Comparison of ENCODE assay signal across 8 cellular contexts in the genomic region with DNA sequence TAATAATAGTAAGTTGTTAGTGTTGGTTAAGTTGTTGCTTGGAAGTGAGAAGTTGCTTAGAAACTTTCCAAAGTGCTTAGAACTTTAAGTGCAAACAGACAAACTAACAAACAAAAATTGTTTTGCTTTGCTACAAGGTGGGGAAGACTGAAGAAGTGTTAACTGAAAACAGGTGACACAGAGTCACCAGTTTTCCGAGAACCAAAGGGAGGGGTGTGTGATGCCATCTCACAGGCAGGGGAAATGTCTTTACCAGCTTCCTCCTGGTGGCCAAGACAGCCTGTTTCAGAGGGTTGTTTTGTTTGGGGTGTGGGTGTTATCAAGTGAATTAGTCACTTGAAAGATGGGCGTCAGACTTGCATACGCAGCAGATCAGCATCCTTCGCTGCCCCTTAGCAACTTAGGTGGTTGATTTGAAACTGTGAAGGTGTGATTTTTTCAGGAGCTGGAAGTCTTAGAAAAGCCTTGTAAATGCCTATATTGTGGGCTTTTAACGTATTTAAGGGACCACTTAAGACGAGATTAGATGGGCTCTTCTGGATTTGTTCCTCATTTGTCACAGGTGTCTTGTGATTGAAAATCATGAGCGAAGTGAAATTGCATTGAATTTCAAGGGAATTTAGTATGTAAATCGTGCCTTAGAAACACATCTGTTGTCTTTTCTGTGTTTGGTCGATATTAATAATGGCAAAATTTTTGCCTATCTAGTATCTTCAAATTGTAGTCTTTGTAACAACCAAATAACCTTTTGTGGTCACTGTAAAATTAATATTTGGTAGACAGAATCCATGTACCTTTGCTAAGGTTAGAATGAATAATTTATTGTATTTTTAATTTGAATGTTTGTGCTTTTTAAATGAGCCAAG. TPM values are rescaled to one million over a fixed set of nuclear protein-coding genes. Genes with fewer than 3 reads are reported as not detected.
DNase-seq lines count a peak whose midpoint lies in the region; ATAC-seq and TF ChIP-seq lines count a peak whose summit lies in the region.

No MANE protein-coding gene starts in this region.

- ATAC-seq in omental fat pad (ENCODE audit: low FRiP score) (no peak), GM19452 (IDR thresholded peaks at IDR 0.05; ENCODE audit: unreplicated experiment) (no peak)

- no peak for TF ChIP-seq EP300 in ovary (IDR thresholded peaks at IDR 0.05)

- H3K9ac ChIP-seq in fibroblast of lung (ENCODE audit: insufficient read depth, low read length), result peak overlapping the region; percentile 100

- H3K4me3 ChIP-seq in GM12865 (ENCODE audit: low read depth, low read length) (peak overlapping the region; percentile 70), OCI-LY7 (ENCODE audit: low read depth, low read length, poor library complexity, severe bottlenecking) (peak overlapping the region; percentile 73), fibroblast of lung (replicated peaks in 1 of 4; ENCODE audit: control extremely low read depth in 1 of 4, insufficient read depth in 1 of 4, low read depth in 3 of 4, low read length in 4 of 4) (peak overlapping the region; percentile 78 to 90 (median 86)), ovary (peak overlapping the region; percentile 86), urinary bladder (ENCODE audit: low read depth, low read length) (peak overlapping the region; percentile 87)

- peak overlapping the region; percentile 97 for H3K27ac ChIP-seq in OCI-LY7 (ENCODE audit: low read depth, low read length, poor library complexity, severe bottlenecking)
- H3K27ac ChIP-seq in fibroblast of lung (ENCODE audit: insufficient read depth, low read length), result peak overlapping the region; percentile 100
- peak overlapping the region; percentile 96 to 97 for H3K27ac ChIP-seq in ovary
- peak overlapping the region; percentile 98 for H3K27ac ChIP-seq in urinary bladder (ENCODE audit: low read depth)

- peaks cover 2% of the 10 kb centered on the region for H3K27me3 Mint-ChIP-seq in activated T-cell treated with anti-CD3 and anti-CD28 coated beads, Interleukin-2, amount 50 U/mL, for 24 hours

- 2% methylated on average over 9 of the region's 9 CpGs for WGBS in ovary, 3 donors
- WGBS in urinary bladder, result 4% methylated on average over 9 of the region's 9 CpGs

- H3K27me3 ChIP-seq in fibroblast of lung (ENCODE audit: control insufficient read depth, insufficient read depth, low read length) (no peaks in the 10 kb centered on the region), ovary (no peaks in the 10 kb centered on the region)

- H3K4me3 Mint-ChIP-seq in activated T-cell treated with anti-CD3 and anti-CD28 coated beads, Interleukin-2, amount 50 U/mL, for 24 hours, result peak overlapping the region; percentile 100

- CTCF ChIA-PET in OCI-LY7 (lab: Charles Lee; ENCODE audit: unreplicated experiment), result no interaction called here

- H3K4me1 ChIP-seq in OCI-LY7 (ENCODE audit: insufficient read depth, low read length, poor library complexity, severe bottlenecking) (peaks cover 56% of the 10 kb centered on the region), fibroblast of lung (ENCODE audit: control insufficient read depth, extremely low read depth, insufficient read depth, low read length) (peaks cover 8% of the 10 kb centered on the region), ovary (ENCODE audit: insufficient read depth) (peaks cover 8% of the 10 kb centered on the region), urinary bladder (ENCODE audit: insufficient read depth) (no peaks in the 10 kb centered on the region)

- H3K36me3 ChIP-seq in OCI-LY7 (ENCODE audit: insufficient read depth, low read length) (peaks cover 42% of the 10 kb centered on the region), fibroblast of lung (ENCODE audit: control insufficient read depth, insufficient read depth, low read length) (peaks cover 14% of the 10 kb centered on the region), ovary (no peaks in the 10 kb centered on the region), urinary bladder (ENCODE audit: insufficient read depth) (no peaks in the 10 kb centered on the region)

- H3K9me3 ChIP-seq in OCI-LY7 (ENCODE audit: low read length) (no peaks in the 10 kb centered on the region), fibroblast of lung (ENCODE audit: control insufficient read depth, insufficient read depth, low read depth, low read length) (no peaks in the 10 kb centered on the region), ovary (no peaks in the 10 kb centered on the region)

- peak overlapping the region; percentile 100 for H3K27ac Mint-ChIP-seq in activated T-cell treated with anti-CD3 and anti-CD28 coated beads, Interleukin-2, amount 50 U/mL, for 24 hours

- H3K4me2 ChIP-seq in OCI-LY7 (ENCODE audit: low read length), result peak overlapping the region; percentile 91
- H3K4me2 ChIP-seq in fibroblast of lung (ENCODE audit: extremely low read depth, insufficient read depth, low read length), result peak overlapping the region; percentile 86

- TF ChIP-seq CTCF in GM12865 (IDR thresholded peaks at IDR 0.05; ENCODE audit: insufficient read depth, low read depth, low read length, missing control alignments) (no peak), OCI-LY7 (conservative IDR thresholded peaks at IDR 0.05; ENCODE audit: low read length) (0 out of 2 replicates have a peak, but pooled peaks have one; percentile 32), fibroblast of lung (conservative IDR thresholded peaks at IDR 0.05 in 1 of 2, IDR thresholded peaks at IDR 0.05 in 1 of 2; ENCODE audit: low read depth in 1 of 2, low read length in 2 of 2) (peak in 1 of 2 donors; percentile 1), ovary (IDR thresholded peaks at IDR 0.05) (peak in 2 of 3 donors; percentile 17 to 45), omental fat pad (IDR thresholded peaks at IDR 0.05) (no peak)

- intact Hi-C loops in OCI-LY7 (cut with micrococcal nuclease; ENCODE audit: unreplicated experiment), result loop anchor here (2.0 kb wide), 1 partner anchor 31 kb away; no protein-coding TSS in a partner anchor
- intact Hi-C loops in ovary (cut with DNase I), result no loop called here

- peaks cover 61% of the 10 kb centered on the region for H3K4me1 Mint-ChIP-seq in activated T-cell treated with anti-CD3 and anti-CD28 coated beads, Interleukin-2, amount 50 U/mL, for 24 hours (ENCODE audit: low read depth)

- peaks cover 99% of the 10 kb centered on the region for H3K79me2 ChIP-seq in OCI-LY7 (ENCODE audit: insufficient read depth, low read depth, low read length)
- H3K79me2 ChIP-seq in fibroblast of lung (ENCODE audit: control insufficient read depth, insufficient read depth, low read length), result peaks cover 88% of the 10 kb centered on the region

- BruUV-seq in OCI-LY7 (replicated peaks; lab: Mats Ljungman, UMichigan), result TSS peak; percentile 64

- H2AFZ ChIP-seq in OCI-LY7 (ENCODE audit: low read length), result no peak overlapping the region
- no peak overlapping the region for H2AFZ ChIP-seq in fibroblast of lung (ENCODE audit: low read length)

- H3K36me3 Mint-ChIP-seq in activated T-cell treated with anti-CD3 and anti-CD28 coated beads, Interleukin-2, amount 50 U/mL, for 24 hours (ENCODE audit: low read depth), result peaks cover 84% of the 10 kb centered on the region

- TF ChIP-seq POLR2A in ovary (IDR thresholded peaks at IDR 0.05), result peak; percentile 42

- peak; percentile 84 for DNase-seq in GM12865 (ENCODE audit: low read depth)
- peak; percentile 86 for DNase-seq in OCI-LY7 (ENCODE audit: low spot score)
- DNase-seq in activated T-cell treated with anti-CD3 and anti-CD28 coated beads, Interleukin-2, amount 50 U/mL, for 24 hours, result peak; percentile 75
- peak; percentile 80 to 83 for DNase-seq in fibroblast of lung (ENCODE audit: low read depth in 2 of 2)
- peak in 3 of 5 donors; percentile 37 to 57 (median 40) for DNase-seq in ovary
- DNase-seq in omental fat pad (ENCODE audit: low spot score), result no peak

- no peaks in the 10 kb centered on the region for H3K9me2 ChIP-seq in OCI-LY7 (ENCODE audit: insufficient read depth, low read length)

- POLR2A ChIA-PET in OCI-LY7 (lab: Charles Lee), result interaction anchor here (0.6 to 11.5 kb wide), 8 partner anchors 8 to 145 kb away, joined by 3 to 237 read pairs (median 8); a partner anchor contains a TSS

- no peaks in the 10 kb centered on the region for H3K9me3 Mint-ChIP-seq in activated T-cell treated with anti-CD3 and anti-CD28 coated beads, Interleukin-2, amount 50 U/mL, for 24 hours

- peaks cover 24% of the 10 kb centered on the region for H4K20me1 ChIP-seq in OCI-LY7 (ENCODE audit: insufficient read depth, low read length)
- H4K20me1 ChIP-seq in fibroblast of lung (ENCODE audit: control insufficient read depth, extremely low read depth, insufficient read depth, low read length), result peaks cover 21% of the 10 kb centered on the region

RNA-seq across cellular contexts. Expression of a gene that starts 2.7 kb away (rescaled TPM):
- 30.1 and 52.2 TPM in 2 replicates for total RNA-seq in OCI-LY7 (2014; rRNA removed; shearing (Covaris generic))
- 390 and 440 TPM in 2 replicates for total RNA-seq in OCI-LY7 (2022)
- 177 and 299 TPM in 2 replicates for total RNA-seq in fibroblast of lung
- polyA plus RNA-seq in fibroblast of lung, result 40.6 and 40.9 TPM in 2 replicates
- polyA plus RNA-seq in fibroblast of lung (2012), result 140 and 151 TPM in 2 replicates
- polyA minus RNA-seq in fibroblast of lung (ENCODE audit: low replicate concordance), result 61.4 and 179 TPM in 2 replicates
- total RNA-seq in ovary, result 100 to 1,000 TPM; 175 to 850 (median 372) TPM
- 100 to 1,000 TPM; 216 to 268 TPM for polyA plus RNA-seq in ovary
- total RNA-seq in urinary bladder, result 104 TPM
- polyA plus RNA-seq in urinary bladder, result 450 TPM
- 1,000 to 10,000 TPM in 1 of 4 donors, 100 to 1,000 TPM in 3; 447 to 1,169 (median 678) TPM for total RNA-seq in omental fat pad

RNA-seq across cellular contexts. Expression of a gene that starts 38.9 kb away (rescaled TPM):
- 36.7 and 55.8 TPM in 2 replicates for total RNA-seq in OCI-LY7 (2014; rRNA removed; shearing (Covaris generic))
- total RNA-seq in OCI-LY7 (2022) (31.5 and 37.6 TPM in 2 replicates), fibroblast of lung (14.9 and 17.5 TPM in 2 replicates), ovary (10 to 100 TPM; 21.2 to 41.7 (median 25.5) TPM), urinary bladder (17.3 TPM), omental fat pad (10 to 100 TPM; 29.2 to 77.9 (median 58.9) TPM)
- polyA plus RNA-seq in fibroblast of lung (13.7 and 15.3 TPM in 2 replicates), ovary (10 to 100 TPM in 1 of 2 donors, 1 to 10 TPM in 1; 4.3 to 15.8 TPM), urinary bladder (26.3 TPM)
- polyA plus RNA-seq in fibroblast of lung (2012), result 15.2 and 15.4 TPM in 2 replicates
- polyA minus RNA-seq in fibroblast of lung (ENCODE audit: low replicate concordance), result 26.4 and 28.1 TPM in 2 replicates

RNA-seq across cellular contexts. Expression of a gene that starts 42.9 kb away (rescaled TPM):
- total RNA-seq in OCI-LY7 (2014; rRNA removed; shearing (Covaris generic)), result 5.9 and 7.0 TPM in 2 replicates
- total RNA-seq in OCI-LY7 (2022) (20.7 and 24.0 TPM in 2 replicates), fibroblast of lung (1.0 and 1.5 TPM in 2 replicates), ovary (1 to 10 TPM; 3.2 to 8.7 (median 4.6) TPM), urinary bladder (5.0 TPM), omental fat pad (1 to 10 TPM; 4.1 to 9.2 (median 6.0) TPM)
- polyA plus RNA-seq in fibroblast of lung (0.50 and 0.52 TPM in 2 replicates), ovary (1 to 10 TPM; 2.7 to 3.4 TPM), urinary bladder (4.3 TPM)
- polyA plus RNA-seq in fibroblast of lung (2012), result 0.98 and 1.0 TPM in 2 replicates
- 0.85 and 1.8 TPM in 2 replicates for polyA minus RNA-seq in fibroblast of lung (ENCODE audit: low replicate concordance)

Comparison
In these comparisons a context has a peak if more than half of its experiments do, and no peak if none do; other contexts are left out.
1. CTCF ChIP-seq: peak in OCI-LY7 (single experiment) and ovary (2 of 3); none in GM12865 (single experiment) and omental fat pad (0 of 3).
2. Peak in every context shown above with its lines, with median percentiles within 50 percentile points of each other: H3K4me3 ChIP-seq and H3K27ac ChIP-seq.